Comparison of ENCODE assay signal across 2 cellular contexts in the genomic region with DNA sequence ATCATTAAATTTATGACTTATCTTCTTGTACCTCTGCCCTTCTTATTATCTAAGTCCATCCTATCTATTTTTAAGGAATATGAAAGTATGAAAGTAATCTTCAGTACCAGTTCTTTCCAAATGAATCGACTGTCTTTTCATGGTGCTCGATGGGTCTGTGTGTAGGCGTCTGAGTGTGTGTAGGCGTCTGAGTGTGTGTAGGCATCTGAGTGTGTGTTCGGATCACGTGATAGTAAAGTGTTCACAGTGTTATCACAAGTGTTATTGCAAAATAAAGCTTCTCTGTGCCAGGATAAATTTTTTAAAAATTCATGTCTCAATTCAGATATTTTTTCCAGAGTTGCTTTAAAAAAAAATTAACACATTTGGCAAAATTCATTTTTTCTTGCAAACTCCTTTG.
TF ChIP-seq lines count a peak whose summit lies in the region.

No MANE protein-coding gene starts in this region.

TF ChIP-seq in IMR-90, 13 proteins besides CTCF, POLR2A, EP300 and RAD21:
- no peak for TF ChIP-seq CEBPB (IDR thresholded peaks at IDR 0.05; ENCODE audit: low read depth, low read length)
- TF ChIP-seq, protein P1, sequence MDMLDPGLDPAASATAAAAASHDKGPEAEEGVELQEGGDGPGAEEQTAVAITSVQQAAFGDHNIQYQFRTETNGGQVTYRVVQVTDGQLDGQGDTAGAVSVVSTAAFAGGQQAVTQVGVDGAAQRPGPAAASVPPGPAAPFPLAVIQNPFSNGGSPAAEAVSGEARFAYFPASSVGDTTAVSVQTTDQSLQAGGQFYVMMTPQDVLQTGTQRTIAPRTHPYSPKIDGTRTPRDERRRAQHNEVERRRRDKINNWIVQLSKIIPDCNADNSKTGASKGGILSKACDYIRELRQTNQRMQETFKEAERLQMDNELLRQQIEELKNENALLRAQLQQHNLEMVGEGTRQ (IDR thresholded peaks at IDR 0.05; ENCODE audit: low read depth, low read length) = 0 out of 2 replicates have a peak, but pooled peaks have one; percentile 9

TF ChIP-seq in K562, 482 proteins besides CTCF, POLR2A, EP300 and RAD21:
- TF ChIP-seq, protein P2, sequence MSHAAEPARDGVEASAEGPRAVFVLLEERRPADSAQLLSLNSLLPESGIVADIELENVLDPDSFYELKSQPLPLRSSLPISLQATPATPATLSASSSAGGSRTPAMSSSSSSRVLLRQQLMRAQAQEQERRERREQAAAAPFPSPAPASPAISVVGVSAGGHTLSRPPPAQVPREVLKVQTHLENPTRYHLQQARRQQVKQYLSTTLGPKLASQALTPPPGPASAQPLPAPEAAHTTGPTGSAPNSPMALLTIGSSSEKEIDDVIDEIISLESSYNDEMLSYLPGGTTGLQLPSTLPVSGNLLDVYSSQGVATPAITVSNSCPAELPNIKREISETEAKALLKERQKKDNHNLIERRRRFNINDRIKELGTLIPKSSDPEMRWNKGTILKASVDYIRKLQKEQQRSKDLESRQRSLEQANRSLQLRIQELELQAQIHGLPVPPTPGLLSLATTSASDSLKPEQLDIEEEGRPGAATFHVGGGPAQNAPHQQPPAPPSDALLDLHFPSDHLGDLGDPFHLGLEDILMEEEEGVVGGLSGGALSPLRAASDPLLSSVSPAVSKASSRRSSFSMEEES (CRISPR knock-in tag; IDR thresholded peaks at IDR 0.05) = peak; percentile 88
- TF ChIP-seq FOXJ3 (CRISPR knock-in tag; IDR thresholded peaks at IDR 0.05) (no peak), ATF1 (CRISPR knock-in tag; IDR thresholded peaks at IDR 0.05) (no peak), ATF1 (tag; IDR thresholded peaks at IDR 0.05) (no peak), PML (IDR thresholded peaks at IDR 0.05; ENCODE audit: low read length) (no peak), ZNF197 (CRISPR knock-in tag; IDR thresholded peaks at IDR 0.05; ENCODE audit: low read depth) (no peak), EGR1 (conservative IDR thresholded peaks at IDR 0.05) (0 out of 2 replicates have a peak, but pooled peaks have one; percentile 18)
- TF ChIP-seq, protein P3, sequence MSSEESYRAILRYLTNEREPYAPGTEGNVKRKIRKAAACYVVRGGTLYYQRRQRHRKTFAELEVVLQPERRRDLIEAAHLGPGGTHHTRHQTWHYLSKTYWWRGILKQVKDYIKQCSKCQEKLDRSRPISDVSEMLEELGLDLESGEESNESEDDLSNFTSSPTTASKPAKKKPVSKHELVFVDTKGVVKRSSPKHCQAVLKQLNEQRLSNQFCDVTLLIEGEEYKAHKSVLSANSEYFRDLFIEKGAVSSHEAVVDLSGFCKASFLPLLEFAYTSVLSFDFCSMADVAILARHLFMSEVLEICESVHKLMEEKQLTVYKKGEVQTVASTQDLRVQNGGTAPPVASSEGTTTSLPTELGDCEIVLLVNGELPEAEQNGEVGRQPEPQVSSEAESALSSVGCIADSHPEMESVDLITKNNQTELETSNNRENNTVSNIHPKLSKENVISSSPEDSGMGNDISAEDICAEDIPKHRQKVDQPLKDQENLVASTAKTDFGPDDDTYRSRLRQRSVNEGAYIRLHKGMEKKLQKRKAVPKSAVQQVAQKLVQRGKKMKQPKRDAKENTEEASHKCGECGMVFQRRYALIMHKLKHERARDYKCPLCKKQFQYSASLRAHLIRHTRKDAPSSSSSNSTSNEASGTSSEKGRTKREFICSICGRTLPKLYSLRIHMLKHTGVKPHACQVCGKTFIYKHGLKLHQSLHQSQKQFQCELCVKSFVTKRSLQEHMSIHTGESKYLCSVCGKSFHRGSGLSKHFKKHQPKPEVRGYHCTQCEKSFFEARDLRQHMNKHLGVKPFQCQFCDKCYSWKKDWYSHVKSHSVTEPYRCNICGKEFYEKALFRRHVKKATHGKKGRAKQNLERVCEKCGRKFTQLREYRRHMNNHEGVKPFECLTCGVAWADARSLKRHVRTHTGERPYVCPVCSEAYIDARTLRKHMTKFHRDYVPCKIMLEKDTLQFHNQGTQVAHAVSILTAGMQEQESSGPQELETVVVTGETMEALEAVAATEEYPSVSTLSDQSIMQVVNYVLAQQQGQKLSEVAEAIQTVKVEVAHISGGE (CRISPR knock-in tag; IDR thresholded peaks at IDR 0.05) = no peak
- TF ChIP-seq, protein P4, sequence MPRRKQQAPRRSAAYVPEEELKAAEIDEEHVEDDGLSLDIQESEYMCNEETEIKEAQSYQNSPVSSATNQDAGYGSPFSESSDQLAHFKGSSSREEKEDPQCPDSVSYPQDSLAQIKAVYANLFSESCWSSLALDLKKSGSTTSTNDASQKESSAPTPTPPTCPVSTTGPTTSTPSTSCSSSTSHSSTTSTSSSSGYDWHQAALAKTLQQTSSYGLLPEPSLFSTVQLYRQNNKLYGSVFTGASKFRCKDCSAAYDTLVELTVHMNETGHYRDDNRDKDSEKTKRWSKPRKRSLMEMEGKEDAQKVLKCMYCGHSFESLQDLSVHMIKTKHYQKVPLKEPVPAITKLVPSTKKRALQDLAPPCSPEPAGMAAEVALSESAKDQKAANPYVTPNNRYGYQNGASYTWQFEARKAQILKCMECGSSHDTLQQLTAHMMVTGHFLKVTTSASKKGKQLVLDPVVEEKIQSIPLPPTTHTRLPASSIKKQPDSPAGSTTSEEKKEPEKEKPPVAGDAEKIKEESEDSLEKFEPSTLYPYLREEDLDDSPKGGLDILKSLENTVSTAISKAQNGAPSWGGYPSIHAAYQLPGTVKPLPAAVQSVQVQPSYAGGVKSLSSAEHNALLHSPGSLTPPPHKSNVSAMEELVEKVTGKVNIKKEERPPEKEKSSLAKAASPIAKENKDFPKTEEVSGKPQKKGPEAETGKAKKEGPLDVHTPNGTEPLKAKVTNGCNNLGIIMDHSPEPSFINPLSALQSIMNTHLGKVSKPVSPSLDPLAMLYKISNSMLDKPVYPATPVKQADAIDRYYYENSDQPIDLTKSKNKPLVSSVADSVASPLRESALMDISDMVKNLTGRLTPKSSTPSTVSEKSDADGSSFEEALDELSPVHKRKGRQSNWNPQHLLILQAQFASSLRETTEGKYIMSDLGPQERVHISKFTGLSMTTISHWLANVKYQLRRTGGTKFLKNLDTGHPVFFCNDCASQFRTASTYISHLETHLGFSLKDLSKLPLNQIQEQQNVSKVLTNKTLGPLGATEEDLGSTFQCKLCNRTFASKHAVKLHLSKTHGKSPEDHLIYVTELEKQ (CRISPR knock-in tag; IDR thresholded peaks at IDR 0.05) = no peak
- TF ChIP-seq, protein P5, sequence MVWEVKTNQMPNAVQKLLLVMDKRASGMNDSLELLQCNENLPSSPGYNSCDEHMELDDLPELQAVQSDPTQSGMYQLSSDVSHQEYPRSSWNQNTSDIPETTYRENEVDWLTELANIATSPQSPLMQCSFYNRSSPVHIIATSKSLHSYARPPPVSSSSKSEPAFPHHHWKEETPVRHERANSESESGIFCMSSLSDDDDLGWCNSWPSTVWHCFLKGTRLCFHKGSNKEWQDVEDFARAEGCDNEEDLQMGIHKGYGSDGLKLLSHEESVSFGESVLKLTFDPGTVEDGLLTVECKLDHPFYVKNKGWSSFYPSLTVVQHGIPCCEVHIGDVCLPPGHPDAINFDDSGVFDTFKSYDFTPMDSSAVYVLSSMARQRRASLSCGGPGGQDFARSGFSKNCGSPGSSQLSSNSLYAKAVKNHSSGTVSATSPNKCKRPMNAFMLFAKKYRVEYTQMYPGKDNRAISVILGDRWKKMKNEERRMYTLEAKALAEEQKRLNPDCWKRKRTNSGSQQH (CRISPR knock-in tag; IDR thresholded peaks at IDR 0.05) = no peak
- TF ChIP-seq, protein P6, sequence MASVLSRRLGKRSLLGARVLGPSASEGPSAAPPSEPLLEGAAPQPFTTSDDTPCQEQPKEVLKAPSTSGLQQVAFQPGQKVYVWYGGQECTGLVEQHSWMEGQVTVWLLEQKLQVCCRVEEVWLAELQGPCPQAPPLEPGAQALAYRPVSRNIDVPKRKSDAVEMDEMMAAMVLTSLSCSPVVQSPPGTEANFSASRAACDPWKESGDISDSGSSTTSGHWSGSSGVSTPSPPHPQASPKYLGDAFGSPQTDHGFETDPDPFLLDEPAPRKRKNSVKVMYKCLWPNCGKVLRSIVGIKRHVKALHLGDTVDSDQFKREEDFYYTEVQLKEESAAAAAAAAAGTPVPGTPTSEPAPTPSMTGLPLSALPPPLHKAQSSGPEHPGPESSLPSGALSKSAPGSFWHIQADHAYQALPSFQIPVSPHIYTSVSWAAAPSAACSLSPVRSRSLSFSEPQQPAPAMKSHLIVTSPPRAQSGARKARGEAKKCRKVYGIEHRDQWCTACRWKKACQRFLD (CRISPR knock-in tag; IDR thresholded peaks at IDR 0.05) = no peak
